Comparison of ENCODE assay signal across 11 cellular contexts in genomic region chr5:170429014-170429413, GRCh38. TPM values are rescaled to one million over a fixed set of nuclear protein-coding genes. Genes with fewer than 3 reads are reported as not detected.
DNase-seq lines count a peak whose midpoint lies in the region; ATAC-seq and TF ChIP-seq lines count a peak whose summit lies in the region.
"Had no signal": no experiment of that assay in that cellular context is flagged by ENCODE, and none has a peak within 500 bp of the region (broad histone marks: within the 10 kb centered on the region; RNA-seq: fewer than 3 reads in every experiment).

No MANE protein-coding gene starts in this region.

- no peaks in the 10 kb centered on the region for H3K4me1 Mint-ChIP-seq in HFFc6 (ENCODE audit: low read depth)

- no peak overlapping the region for H3K27ac ChIP-seq in C4-2B
- H3K27ac ChIP-seq in VCaP = no peak overlapping the region
- H3K27ac ChIP-seq: SJCRH30, suprapubic skin had no signal

- peaks cover 5% of the 10 kb centered on the region; the same call in 1 of the 2 replicates for H3K9me3 Mint-ChIP-seq in HFFc6

- no peak for ATAC-seq in HG03135 (IDR thresholded peaks at IDR 0.05; ENCODE audit: unreplicated experiment)
- ATAC-seq in GM18870 (IDR thresholded peaks at IDR 0.05; ENCODE audit: unreplicated experiment) = no peak

- TF ChIP-seq CTCF in C4-2B (conservative IDR thresholded peaks at IDR 0.05) = 0 out of 2 replicates have a peak, but pooled peaks have one; percentile 8
- peak; percentile 51 for TF ChIP-seq CTCF in HFFc6 (IDR thresholded peaks at IDR 0.05)
- TF ChIP-seq CTCF in VCaP (conservative IDR thresholded peaks at IDR 0.05) = peak; percentile 63

- H3K27me3 Mint-ChIP-seq in HFFc6 (ENCODE audit: insufficient read depth) = peaks cover 12% of the 10 kb centered on the region; the same call in 1 of the 2 replicates

- H3K36me3 Mint-ChIP-seq in HFFc6 (ENCODE audit: low read depth) = no peaks in the 10 kb centered on the region

- H3K27ac Mint-ChIP-seq in HFFc6 = no peak overlapping the region

- no peak for DNase-seq in HFFc6
- peak; percentile 50 for DNase-seq in left kidney (ENCODE audit: low read depth, low spot score)
- no peak for DNase-seq in stimulated activated CD4-positive, alpha-beta T cell treated with anti-CD3 and anti-CD28 coated beads, Interleukin-2, amount 100 ng/mL, for 24 hours
- no peak for DNase-seq in NCI-H2029 treated with DMSO at 0.1 percent for 48 hours (lab: John Stamatoyannopoulos, UW)

- no peak overlapping the region for H3K4me3 Mint-ChIP-seq in HFFc6

RNA-seq across cellular contexts. Expression of gene KCNMB1, which starts 39.8 kb away (rescaled TPM):
- total RNA-seq in HFFc6 (2021; fragmentation: NEBNext Ultra II Directional; extraction: Animal tissue kit (Norgen Biotek cat#: 25700)) = not detected
- total RNA-seq: activated CD8-positive, alpha-beta memory T cell treated with anti-CD3 and anti-CD28 coated beads for 36 hours; SJCRH30 had no signal

Comparison
In these comparisons a context has a peak if more than half of its experiments do, and no peak if none do; other contexts are left out.
1. CTCF ChIP-seq: peak in every context shown above with its lines; median percentile 63 in VCaP; 51 in HFFc6; 8 in C4-2B.